In genomic region chr15:70589221-70589620, GRCh38 we compare ENCODE assay signal across 16 cellular contexts.
A peak's percentile ranks its signal among the peaks of the same experiment; 100 is the strongest.
DNase-seq lines count a peak whose midpoint lies in the region; ATAC-seq and TF ChIP-seq lines count a peak whose summit lies in the region.
"Had no signal": no experiment of that assay in that cellular context is flagged by ENCODE, and none has a peak within 500 bp of the region (broad histone marks: within the 10 kb centered on the region; RNA-seq: fewer than 3 reads in every experiment).

No MANE protein-coding gene starts in this region.

- DNase-seq in AG08395 (ENCODE audit: low spot score) (peak; percentile 85), H4 (ENCODE audit: low spot score) (peak; percentile 77), RPMI7951 (ENCODE audit: low read depth) (peak; percentile 86), fibroblast of the aortic adventitia (ENCODE audit: low read depth) (peak; percentile 73), NCI-H69 (lab: John Stamatoyannopoulos, UW) (no peak), HUDEP-2 (lab: John Stamatoyannopoulos, UW; ENCODE audit: unreplicated experiment in 76 of 76) (no peak), NCI-H146 treated with DMSO at 0.1 percent for 48 hours (lab: John Stamatoyannopoulos, UW; ENCODE audit: unreplicated experiment) (no peak)
- DNase-seq: activated CD4-positive, alpha-beta T cell treated with anti-CD3 and anti-CD28 coated beads, Interleukin-2, amount 50 U/mL, for 4 hours; activated effector memory CD4-positive, alpha-beta T cell treated with anti-CD3 and anti-CD28 coated beads, Interleukin-2, amount 50 U/mL, for 16 hours; central memory CD4-positive, alpha-beta T cell; DMS79 treated with DMSO at 0.1 percent for 48 hours; NCI-H1694; PC-9; stimulated activated CD4-positive, alpha-beta T cell treated with anti-CD3 and anti-CD28 coated beads, Interleukin-2, amount 100 ng/mL, for 48 hours had no signal

- no peak overlapping the region for H3K4me3 ChIP-seq in fibroblast of the aortic adventitia (ENCODE audit: low read depth, low read length)
- H3K4me3 ChIP-seq: PC-9 had no signal

- ATAC-seq in HG03354 (IDR thresholded peaks at IDR 0.05; ENCODE audit: poor library complexity, severe bottlenecking, unreplicated experiment) = no peak
- ATAC-seq: stimulated activated memory B cell treated with anti-CD40 and anti-IgM and Interleukin-4, amounts not matched to agents 10 μg/mL and 1 μg/mL and 100 μg/mL, for 72 hours had no signal

- no peak for TF ChIP-seq CTCF in fibroblast of the aortic adventitia (IDR thresholded peaks at IDR 0.05; ENCODE audit: insufficient read depth, low read length)

Comparison
In these comparisons a context has a peak if more than half of its experiments do, and no peak if none do; other contexts are left out.
1. DNase-seq: peak in AG08395 (single experiment), H4 (single experiment), RPMI7951 (single experiment) and fibroblast of the aortic adventitia (single experiment); none in NCI-H69 (single experiment), HUDEP-2 (0 of 76) and NCI-H146 treated with DMSO at 0.1 percent for 48 hours (single experiment).